ENCODE assay signal across 11 cellular contexts in the genomic region with DNA sequence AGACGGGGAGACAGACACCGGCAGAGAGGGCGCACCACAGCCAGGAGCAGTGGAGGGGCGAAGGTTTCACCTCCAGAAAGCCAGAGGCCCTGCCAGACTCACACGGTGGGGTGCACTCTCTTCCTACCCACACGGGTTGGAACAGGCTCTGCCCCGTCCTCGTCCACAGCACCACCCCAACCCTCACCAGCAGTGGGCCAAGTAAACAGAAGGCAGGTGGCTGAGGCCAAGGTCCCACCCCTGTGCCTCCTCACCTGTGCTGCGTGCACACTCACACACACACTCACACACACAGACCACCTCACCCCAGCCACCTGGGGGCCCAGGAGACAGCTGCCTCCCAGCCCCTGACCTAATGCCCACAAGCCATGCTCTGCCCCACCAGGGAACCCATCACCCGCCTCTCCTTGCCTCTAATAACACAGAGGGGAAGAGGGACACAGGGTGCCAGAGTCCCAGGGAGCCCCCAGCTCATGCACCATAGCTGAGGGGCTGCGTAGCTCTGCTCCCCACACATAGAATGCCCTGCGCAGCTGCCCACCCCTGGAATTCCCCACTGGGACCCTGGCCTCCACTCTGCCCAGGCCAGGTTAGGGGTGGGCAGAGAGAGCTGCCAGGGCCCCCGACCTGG. TPM values are rescaled to one million over a fixed set of nuclear protein-coding genes. Genes with fewer than 3 reads are reported as not detected.
DNase-seq lines count a peak whose midpoint lies in the region; ATAC-seq and TF ChIP-seq lines count a peak whose summit lies in the region.
"Had no signal": no experiment of that assay in that cellular context is flagged by ENCODE, and none has a peak within 500 bp of the region (broad histone marks: within the 10 kb centered on the region; RNA-seq: fewer than 3 reads in every experiment).

No MANE protein-coding gene starts in this region.

- H3K4me1 ChIP-seq in colonic mucosa, result peaks cover 47% of the 10 kb centered on the region
- H3K4me1 ChIP-seq in testis, result peaks cover 77% of the 10 kb centered on the region

- H3K9me3 Mint-ChIP-seq in memory B cell (no peaks in the 10 kb centered on the region), endothelial cell (ENCODE audit: unreplicated experiment) (no peaks in the 10 kb centered on the region)
- H3K9me3 Mint-ChIP-seq in activated T-helper 17 cell treated with anti-CD3 and anti-CD28 coated beads, Interleukin-2, amount 50 U/mL, for 72 hours, result no peaks in the 10 kb centered on the region
- no peaks in the 10 kb centered on the region for H3K9me3 Mint-ChIP-seq in activated CD4-positive, alpha-beta memory T cell treated with anti-CD3 and anti-CD28 coated beads, Interleukin-2, amount 10 ng/mL, durations not matched to agents 7 days and 5 days

- peak overlapping the region; percentile 46 for H3K4me3 Mint-ChIP-seq in memory B cell
- H3K4me3 Mint-ChIP-seq in activated T-helper 17 cell treated with anti-CD3 and anti-CD28 coated beads, Interleukin-2, amount 50 U/mL, for 72 hours, result no peak overlapping the region
- no peak overlapping the region for H3K4me3 Mint-ChIP-seq in endothelial cell (ENCODE audit: unreplicated experiment)
- no peak overlapping the region for H3K4me3 Mint-ChIP-seq in activated CD4-positive, alpha-beta memory T cell treated with anti-CD3 and anti-CD28 coated beads, Interleukin-2, amount 10 ng/mL, durations not matched to agents 7 days and 5 days

- no peaks in the 10 kb centered on the region for H3K36me3 ChIP-seq in colonic mucosa
- H3K36me3 ChIP-seq in testis (ENCODE audit: low read depth, missing control alignments), result no peaks in the 10 kb centered on the region

- H3K4me3 ChIP-seq in LNCaP clone FGC (ENCODE audit: low read depth, low read length) (peak overlapping the region; percentile 36), colonic mucosa (no peak overlapping the region), testis (peak overlapping the region in 1 of 2 donors; percentile 37)

- 50% methylated on average over 7 to 13 of the region's 13 CpGs for WGBS in testis, 2 donors

- H3K36me3 Mint-ChIP-seq in memory B cell (peaks cover 2% of the 10 kb centered on the region), endothelial cell (ENCODE audit: low read depth, unreplicated experiment) (peaks cover 4% of the 10 kb centered on the region)
- no peaks in the 10 kb centered on the region for H3K36me3 Mint-ChIP-seq in activated T-helper 17 cell treated with anti-CD3 and anti-CD28 coated beads, Interleukin-2, amount 50 U/mL, for 72 hours (ENCODE audit: low read depth)
- peaks cover 3% of the 10 kb centered on the region for H3K36me3 Mint-ChIP-seq in activated CD4-positive, alpha-beta memory T cell treated with anti-CD3 and anti-CD28 coated beads, Interleukin-2, amount 10 ng/mL, durations not matched to agents 7 days and 5 days (ENCODE audit: low read depth)

- H3K27ac Mint-ChIP-seq in memory B cell (no peak overlapping the region), endothelial cell (ENCODE audit: unreplicated experiment) (no peak overlapping the region)
- no peak overlapping the region for H3K27ac Mint-ChIP-seq in activated T-helper 17 cell treated with anti-CD3 and anti-CD28 coated beads, Interleukin-2, amount 50 U/mL, for 72 hours
- no peak overlapping the region for H3K27ac Mint-ChIP-seq in activated CD4-positive, alpha-beta memory T cell treated with anti-CD3 and anti-CD28 coated beads, Interleukin-2, amount 10 ng/mL, durations not matched to agents 7 days and 5 days

- no peaks in the 10 kb centered on the region for H3K27me3 Mint-ChIP-seq in memory B cell
- H3K27me3 Mint-ChIP-seq in activated T-helper 17 cell treated with anti-CD3 and anti-CD28 coated beads, Interleukin-2, amount 50 U/mL, for 72 hours, result no peaks in the 10 kb centered on the region
- peaks cover 9% of the 10 kb centered on the region for H3K27me3 Mint-ChIP-seq in endothelial cell (ENCODE audit: unreplicated experiment)
- H3K27me3 Mint-ChIP-seq in activated CD4-positive, alpha-beta memory T cell treated with anti-CD3 and anti-CD28 coated beads, Interleukin-2, amount 10 ng/mL, durations not matched to agents 7 days and 5 days, result no peaks in the 10 kb centered on the region

- no peak for TF ChIP-seq POLR2A in testis (IDR thresholded peaks at IDR 0.05)

- peak overlapping the region; percentile 52 to 62 for H3K9ac ChIP-seq in colonic mucosa (ENCODE audit: low read depth in 2 of 2, low read length in 2 of 2)

- ATAC-seq in memory B cell (ENCODE audit: low read depth), result no peak
- no peak for ATAC-seq in activated T-helper 17 cell treated with anti-CD3 and anti-CD28 coated beads, Interleukin-2, amount 50 U/mL, for 72 hours (replicated peaks)

- no peak for DNase-seq in LNCaP clone FGC (ENCODE audit: low read depth)
- DNase-seq in colonic mucosa, result peak; percentile 71
- no peak for DNase-seq in memory B cell (ENCODE audit: low spot score in 2 of 2)
- no peak for DNase-seq in testis
- no peak for DNase-seq in endothelial cell (ENCODE audit: low spot score)
- DNase-seq in SHP77 (lab: John Stamatoyannopoulos, UW), result no peak
- no peak for DNase-seq in activated CD4-positive, alpha-beta memory T cell treated with anti-CD3 and anti-CD28 coated beads, Interleukin-2, amount 10 ng/mL, durations not matched to agents 7 days and 5 days
- DNase-seq: EL, NCI-H2081, posterior cingulate gyrus had no signal

- H3K4me1 Mint-ChIP-seq in memory B cell, result peaks cover 33% of the 10 kb centered on the region
- peaks cover 10% of the 10 kb centered on the region for H3K4me1 Mint-ChIP-seq in activated T-helper 17 cell treated with anti-CD3 and anti-CD28 coated beads, Interleukin-2, amount 50 U/mL, for 72 hours
- peaks cover 35% of the 10 kb centered on the region for H3K4me1 Mint-ChIP-seq in endothelial cell (ENCODE audit: unreplicated experiment)
- peaks cover 29% of the 10 kb centered on the region for H3K4me1 Mint-ChIP-seq in activated CD4-positive, alpha-beta memory T cell treated with anti-CD3 and anti-CD28 coated beads, Interleukin-2, amount 10 ng/mL, durations not matched to agents 7 days and 5 days

- no peaks in the 10 kb centered on the region for H3K9me3 ChIP-seq in colonic mucosa
- no peaks in the 10 kb centered on the region for H3K9me3 ChIP-seq in testis

- intact Hi-C loops in colonic mucosa (cut with DNase I), result no loop called here
- intact Hi-C loops in testis (cut with DNase I; ENCODE audit: low total_unique reads), result no loop called here

- TF ChIP-seq CTCF in LNCaP clone FGC (IDR thresholded peaks at IDR 0.05; ENCODE audit: control insufficient read depth, extremely low read depth, insufficient read depth), result no peak
- no peak for TF ChIP-seq CTCF in colonic mucosa (IDR thresholded peaks at IDR 0.05)
- TF ChIP-seq CTCF in testis (IDR thresholded peaks at IDR 0.05), result no peak
- no peak for TF ChIP-seq CTCF in endothelial cell (IDR thresholded peaks at IDR 0.05; ENCODE audit: unreplicated experiment)

- H3K27ac ChIP-seq in colonic mucosa (peak overlapping the region; percentile 65), testis (peak overlapping the region; percentile 90 to 94)

- POLR2A ChIA-PET in activated CD4-positive, alpha-beta memory T cell treated with anti-CD3 and anti-CD28 coated beads, Interleukin-2, amount 10 ng/mL, durations not matched to agents 7 days and 5 days (lab: Charles Lee), result interaction anchor here (0.6 to 5.8 kb wide), 4 partner anchors 9 to 211 kb away, joined by 3 to 79 read pairs (median 3); a partner anchor contains a TSS

- H3K27me3 ChIP-seq in colonic mucosa, result no peaks in the 10 kb centered on the region
- H3K27me3 ChIP-seq in testis, result no peaks in the 10 kb centered on the region

- CTCF ChIA-PET in activated CD4-positive, alpha-beta memory T cell treated with anti-CD3 and anti-CD28 coated beads, Interleukin-2, amount 10 ng/mL, durations not matched to agents 7 days and 5 days (lab: Charles Lee), result no interaction called here

RNA-seq across cellular contexts. Expression of a gene that starts 3.1 kb away (rescaled TPM):
- total RNA-seq in colonic mucosa (100 to 1,000 TPM; 105 to 133 TPM), testis (100 to 1,000 TPM; 330 to 484 TPM), endothelial cell (ENCODE audit: unreplicated experiment) (125 TPM)
- polyA plus RNA-seq in testis (ENCODE audit: insufficient read depth, low read depth, low replicate concordance), result 423 TPM
- total RNA-seq in activated T-helper 17 cell treated with anti-CD3 and anti-CD28 coated beads, Interleukin-2, amount 50 U/mL, for 72 hours, result 10 to 100 TPM; 55.5 to 86.1 TPM
- total RNA-seq in activated CD4-positive, alpha-beta memory T cell treated with anti-CD3 and anti-CD28 coated beads, Interleukin-2, amount 10 ng/mL, durations not matched to agents 7 days and 5 days, result 10 to 100 TPM; 68.4 to 74.3 TPM

RNA-seq across cellular contexts. Expression of a gene that starts 5.7 kb away (rescaled TPM):
- total RNA-seq in colonic mucosa (under 1 TPM in 1 of 2 donors, not detected in 1; 0.44 TPM), testis (under 1 TPM in 1 of 2 donors, not detected in 1; 0.55 TPM), endothelial cell (ENCODE audit: unreplicated experiment) (0.82 TPM)
- polyA plus RNA-seq in testis (ENCODE audit: insufficient read depth, low read depth, low replicate concordance), result not detected
- total RNA-seq in activated T-helper 17 cell treated with anti-CD3 and anti-CD28 coated beads, Interleukin-2, amount 50 U/mL, for 72 hours, result 1 to 10 TPM in 1 of 2 donors, under 1 TPM in 1; 0.45 to 1.1 TPM
- total RNA-seq in activated CD4-positive, alpha-beta memory T cell treated with anti-CD3 and anti-CD28 coated beads, Interleukin-2, amount 10 ng/mL, durations not matched to agents 7 days and 5 days, result 1 to 10 TPM; 1.2 to 1.3 TPM

RNA-seq across cellular contexts. Expression of a gene that starts 31.4 kb away (rescaled TPM):
- total RNA-seq in colonic mucosa, result 10 to 100 TPM; 55.0 to 68.2 TPM
- 10 to 100 TPM; 57.5 to 60.5 TPM for total RNA-seq in testis
- polyA plus RNA-seq in testis (ENCODE audit: insufficient read depth, low read depth, low replicate concordance), result 76.9 TPM
- 10 to 100 TPM; 70.0 to 72.4 TPM for total RNA-seq in activated T-helper 17 cell treated with anti-CD3 and anti-CD28 coated beads, Interleukin-2, amount 50 U/mL, for 72 hours
- 50.0 TPM for total RNA-seq in endothelial cell (ENCODE audit: unreplicated experiment)
- total RNA-seq in activated CD4-positive, alpha-beta memory T cell treated with anti-CD3 and anti-CD28 coated beads, Interleukin-2, amount 10 ng/mL, durations not matched to agents 7 days and 5 days, result 10 to 100 TPM; 71.4 to 74.7 TPM
